ENCODE assay signal across 1 cellular context in genomic region chr19:49637865-49638350, GRCh38.
TF ChIP-seq lines count a peak whose summit lies in the region.

No MANE protein-coding gene starts in this region.

TF ChIP-seq in A549, 52 proteins besides CTCF, POLR2A, EP300 and RAD21 (continued from another document):
- no peak for TF ChIP-seq ZNF302 (CRISPR knock-in tag; IDR thresholded peaks at IDR 0.05)
- TF ChIP-seq ZFP36 (IDR thresholded peaks at IDR 0.05; ENCODE audit: borderline replicate concordance, partially characterized antibody), result peak; percentile 42
- peak in 1 of 2 experiments; percentile 47; a peak in 2 of 5 replicates for TF ChIP-seq JUN (IDR thresholded peaks at IDR 0.05)
- no peak for TF ChIP-seq POLR2AphosphoS2 (conservative IDR thresholded peaks at IDR 0.05; ENCODE audit: low read length)
